ENCODE assay signal across 1 cellular context in the genomic region with DNA sequence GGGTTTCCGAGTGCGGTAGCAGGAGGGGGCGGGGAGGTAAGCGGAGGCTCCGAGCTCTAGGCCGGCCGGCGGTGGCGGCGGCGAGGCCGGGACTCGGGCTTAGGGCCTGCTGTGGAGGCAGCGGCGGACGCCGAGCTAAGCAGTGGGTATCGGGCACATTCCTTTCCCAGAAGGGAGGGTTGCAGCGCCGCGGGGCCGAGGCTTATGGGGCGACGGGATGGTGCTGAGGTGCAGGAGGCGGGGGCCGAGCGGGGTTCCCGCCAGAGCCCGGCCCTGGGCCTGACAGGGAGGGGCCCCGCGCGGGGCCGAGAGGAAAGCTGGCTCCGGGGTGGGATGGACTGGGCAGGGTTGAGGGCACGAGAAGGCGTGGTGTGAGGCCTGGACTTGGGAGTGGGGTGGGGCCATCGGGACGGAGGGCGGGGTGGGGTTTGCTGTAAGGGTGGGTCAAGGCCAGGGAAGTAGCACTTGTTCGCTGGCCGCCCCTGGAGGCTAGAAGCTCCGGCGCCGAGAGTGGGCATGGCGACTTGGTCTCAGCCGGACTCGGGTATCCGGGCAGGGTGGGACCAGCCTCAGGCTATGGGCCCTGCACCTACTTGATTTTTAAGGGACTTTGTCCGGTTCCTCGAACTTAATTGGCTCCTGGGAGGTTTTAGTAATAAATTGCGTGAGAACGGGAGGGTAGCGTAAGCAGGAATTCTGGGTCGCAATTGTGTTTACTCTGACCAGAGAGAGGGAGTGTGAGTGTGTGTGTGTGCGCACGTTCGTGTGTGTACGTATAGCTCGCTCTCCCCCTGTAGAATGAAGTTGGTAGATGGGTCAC.
TF ChIP-seq lines count a peak whose summit lies in the region.

A gene with protein sequence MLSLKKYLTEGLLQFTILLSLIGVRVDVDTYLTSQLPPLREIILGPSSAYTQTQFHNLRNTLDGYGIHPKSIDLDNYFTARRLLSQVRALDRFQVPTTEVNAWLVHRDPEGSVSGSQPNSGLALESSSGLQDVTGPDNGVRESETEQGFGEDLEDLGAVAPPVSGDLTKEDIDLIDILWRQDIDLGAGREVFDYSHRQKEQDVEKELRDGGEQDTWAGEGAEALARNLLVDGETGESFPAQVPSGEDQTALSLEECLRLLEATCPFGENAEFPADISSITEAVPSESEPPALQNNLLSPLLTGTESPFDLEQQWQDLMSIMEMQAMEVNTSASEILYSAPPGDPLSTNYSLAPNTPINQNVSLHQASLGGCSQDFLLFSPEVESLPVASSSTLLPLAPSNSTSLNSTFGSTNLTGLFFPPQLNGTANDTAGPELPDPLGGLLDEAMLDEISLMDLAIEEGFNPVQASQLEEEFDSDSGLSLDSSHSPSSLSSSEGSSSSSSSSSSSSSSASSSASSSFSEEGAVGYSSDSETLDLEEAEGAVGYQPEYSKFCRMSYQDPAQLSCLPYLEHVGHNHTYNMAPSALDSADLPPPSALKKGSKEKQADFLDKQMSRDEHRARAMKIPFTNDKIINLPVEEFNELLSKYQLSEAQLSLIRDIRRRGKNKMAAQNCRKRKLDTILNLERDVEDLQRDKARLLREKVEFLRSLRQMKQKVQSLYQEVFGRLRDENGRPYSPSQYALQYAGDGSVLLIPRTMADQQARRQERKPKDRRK (plus strand): TSS at position 39 of the 820 bp plus-strand sequence. CDS start 2,760 bp downstream, outside the sequence.

TF ChIP-seq in HepG2, 621 proteins besides CTCF, POLR2A, EP300 and RAD21 (continued from another document and continues in another):
- TF ChIP-seq, protein P1, sequence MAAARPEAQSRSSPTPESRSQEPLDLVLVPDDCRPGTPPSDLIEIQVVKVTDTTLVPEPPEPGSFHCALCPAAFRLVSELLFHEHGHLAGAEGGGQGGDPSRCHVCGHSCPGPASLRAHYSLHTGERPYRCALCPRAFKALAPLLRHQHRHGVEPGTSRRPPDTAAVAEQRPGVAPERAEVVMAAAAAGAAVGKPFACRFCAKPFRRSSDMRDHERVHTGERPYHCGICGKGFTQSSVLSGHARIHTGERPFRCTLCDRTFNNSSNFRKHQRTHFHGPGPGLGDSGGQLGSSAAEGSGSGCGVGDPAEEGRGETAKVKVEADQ (CRISPR knock-in tag; IDR thresholded peaks at IDR 0.05; ENCODE audit: borderline replicate concordance) = peak; percentile 85; the same call in 1 of the 2 replicates
- TF ChIP-seq ZNF138 (CRISPR knock-in tag; IDR thresholded peaks at IDR 0.05; ENCODE audit: low read depth) (no peak; the same call in 1 of the 2 replicates), CBX2 (IDR thresholded peaks at IDR 0.05; ENCODE audit: low read depth, low read length) (no peak), CBX2 (CRISPR knock-in tag; IDR thresholded peaks at IDR 0.05; ENCODE audit: low read depth) (no peak; the same call in 1 of the 2 replicates), GLI4 (CRISPR knock-in tag; IDR thresholded peaks at IDR 0.05; ENCODE audit: borderline replicate concordance) (0 out of 2 replicates have a peak, but pooled peaks have one; percentile 9), MEIS2 (CRISPR knock-in tag; IDR thresholded peaks at IDR 0.05) (peak; percentile 50; the same call in 1 of the 2 replicates), ZBTB3 (CRISPR knock-in tag; IDR thresholded peaks at IDR 0.05; ENCODE audit: borderline replicate concordance, low read depth) (no peak), KLF13 (CRISPR knock-in tag; IDR thresholded peaks at IDR 0.05) (peak; percentile 76; the same call in 1 of the 2 replicates), ZNF101 (CRISPR knock-in tag; IDR thresholded peaks at IDR 0.05; ENCODE audit: borderline replicate concordance, low read depth) (no peak), TEAD3 (CRISPR knock-in tag; optimal IDR thresholded peaks at IDR 0.05; ENCODE audit: borderline replicate concordance) (peak; percentile 65), ZNF350 (CRISPR knock-in tag; IDR thresholded peaks at IDR 0.05; ENCODE audit: borderline replicate concordance, low read depth) (peak; percentile 83; the same call in 1 of the 2 replicates), SETDB1 (CRISPR knock-in tag; IDR thresholded peaks at IDR 0.05; ENCODE audit: borderline replicate concordance) (no peak), TCF7 (IDR thresholded peaks at IDR 0.05; ENCODE audit: low read depth) (no peak), ZNF558 (CRISPR knock-in tag; IDR thresholded peaks at IDR 0.05; ENCODE audit: borderline replicate concordance) (no peak; the same call in 1 of the 2 replicates), IKZF4 (CRISPR knock-in tag; IDR thresholded peaks at IDR 0.05; ENCODE audit: borderline replicate concordance, low read depth, not compliant biosample characterization) (peak; percentile 65), PRPF4 (IDR thresholded peaks at IDR 0.05; ENCODE audit: low read depth, low read length, poor library complexity, severe bottlenecking) (peak; percentile 23), MAFG (CRISPR knock-in tag; IDR thresholded peaks at IDR 0.05) (0 out of 2 replicates have a peak, but pooled peaks have one; percentile 18), ZNF75D (CRISPR knock-in tag; IDR thresholded peaks at IDR 0.05; ENCODE audit: borderline replicate concordance) (no peak), ZNF7 (CRISPR knock-in tag; IDR thresholded peaks at IDR 0.05) (peak; percentile 26; the same call in 1 of the 2 replicates)
- TF ChIP-seq, protein P2, sequence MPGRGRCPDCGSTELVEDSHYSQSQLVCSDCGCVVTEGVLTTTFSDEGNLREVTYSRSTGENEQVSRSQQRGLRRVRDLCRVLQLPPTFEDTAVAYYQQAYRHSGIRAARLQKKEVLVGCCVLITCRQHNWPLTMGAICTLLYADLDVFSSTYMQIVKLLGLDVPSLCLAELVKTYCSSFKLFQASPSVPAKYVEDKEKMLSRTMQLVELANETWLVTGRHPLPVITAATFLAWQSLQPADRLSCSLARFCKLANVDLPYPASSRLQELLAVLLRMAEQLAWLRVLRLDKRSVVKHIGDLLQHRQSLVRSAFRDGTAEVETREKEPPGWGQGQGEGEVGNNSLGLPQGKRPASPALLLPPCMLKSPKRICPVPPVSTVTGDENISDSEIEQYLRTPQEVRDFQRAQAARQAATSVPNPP (CRISPR knock-in tag; IDR thresholded peaks at IDR 0.05) = no peak; the same call in 1 of the 2 replicates
- TF ChIP-seq, protein P3, sequence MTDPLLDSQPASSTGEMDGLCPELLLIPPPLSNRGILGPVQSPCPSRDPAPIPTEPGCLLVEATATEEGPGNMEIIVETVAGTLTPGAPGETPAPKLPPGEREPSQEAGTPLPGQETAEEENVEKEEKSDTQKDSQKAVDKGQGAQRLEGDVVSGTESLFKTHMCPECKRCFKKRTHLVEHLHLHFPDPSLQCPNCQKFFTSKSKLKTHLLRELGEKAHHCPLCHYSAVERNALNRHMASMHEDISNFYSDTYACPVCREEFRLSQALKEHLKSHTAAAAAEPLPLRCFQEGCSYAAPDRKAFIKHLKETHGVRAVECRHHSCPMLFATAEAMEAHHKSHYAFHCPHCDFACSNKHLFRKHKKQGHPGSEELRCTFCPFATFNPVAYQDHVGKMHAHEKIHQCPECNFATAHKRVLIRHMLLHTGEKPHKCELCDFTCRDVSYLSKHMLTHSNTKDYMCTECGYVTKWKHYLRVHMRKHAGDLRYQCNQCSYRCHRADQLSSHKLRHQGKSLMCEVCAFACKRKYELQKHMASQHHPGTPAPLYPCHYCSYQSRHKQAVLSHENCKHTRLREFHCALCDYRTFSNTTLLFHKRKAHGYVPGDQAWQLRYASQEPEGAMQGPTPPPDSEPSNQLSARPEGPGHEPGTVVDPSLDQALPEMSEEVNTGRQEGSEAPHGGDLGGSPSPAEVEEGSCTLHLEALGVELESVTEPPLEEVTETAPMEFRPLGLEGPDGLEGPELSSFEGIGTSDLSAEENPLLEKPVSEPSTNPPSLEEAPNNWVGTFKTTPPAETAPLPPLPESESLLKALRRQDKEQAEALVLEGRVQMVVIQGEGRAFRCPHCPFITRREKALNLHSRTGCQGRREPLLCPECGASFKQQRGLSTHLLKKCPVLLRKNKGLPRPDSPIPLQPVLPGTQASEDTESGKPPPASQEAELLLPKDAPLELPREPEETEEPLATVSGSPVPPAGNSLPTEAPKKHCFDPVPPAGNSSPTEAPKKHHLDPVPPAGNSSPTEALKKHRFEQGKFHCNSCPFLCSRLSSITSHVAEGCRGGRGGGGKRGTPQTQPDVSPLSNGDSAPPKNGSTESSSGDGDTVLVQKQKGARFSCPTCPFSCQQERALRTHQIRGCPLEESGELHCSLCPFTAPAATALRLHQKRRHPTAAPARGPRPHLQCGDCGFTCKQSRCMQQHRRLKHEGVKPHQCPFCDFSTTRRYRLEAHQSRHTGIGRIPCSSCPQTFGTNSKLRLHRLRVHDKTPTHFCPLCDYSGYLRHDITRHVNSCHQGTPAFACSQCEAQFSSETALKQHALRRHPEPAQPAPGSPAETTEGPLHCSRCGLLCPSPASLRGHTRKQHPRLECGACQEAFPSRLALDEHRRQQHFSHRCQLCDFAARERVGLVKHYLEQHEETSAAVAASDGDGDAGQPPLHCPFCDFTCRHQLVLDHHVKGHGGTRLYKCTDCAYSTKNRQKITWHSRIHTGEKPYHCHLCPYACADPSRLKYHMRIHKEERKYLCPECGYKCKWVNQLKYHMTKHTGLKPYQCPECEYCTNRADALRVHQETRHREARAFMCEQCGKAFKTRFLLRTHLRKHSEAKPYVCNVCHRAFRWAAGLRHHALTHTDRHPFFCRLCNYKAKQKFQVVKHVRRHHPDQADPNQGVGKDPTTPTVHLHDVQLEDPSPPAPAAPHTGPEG (CRISPR knock-in tag; IDR thresholded peaks at IDR 0.05) = peak; percentile 80
- TF ChIP-seq, protein P4, sequence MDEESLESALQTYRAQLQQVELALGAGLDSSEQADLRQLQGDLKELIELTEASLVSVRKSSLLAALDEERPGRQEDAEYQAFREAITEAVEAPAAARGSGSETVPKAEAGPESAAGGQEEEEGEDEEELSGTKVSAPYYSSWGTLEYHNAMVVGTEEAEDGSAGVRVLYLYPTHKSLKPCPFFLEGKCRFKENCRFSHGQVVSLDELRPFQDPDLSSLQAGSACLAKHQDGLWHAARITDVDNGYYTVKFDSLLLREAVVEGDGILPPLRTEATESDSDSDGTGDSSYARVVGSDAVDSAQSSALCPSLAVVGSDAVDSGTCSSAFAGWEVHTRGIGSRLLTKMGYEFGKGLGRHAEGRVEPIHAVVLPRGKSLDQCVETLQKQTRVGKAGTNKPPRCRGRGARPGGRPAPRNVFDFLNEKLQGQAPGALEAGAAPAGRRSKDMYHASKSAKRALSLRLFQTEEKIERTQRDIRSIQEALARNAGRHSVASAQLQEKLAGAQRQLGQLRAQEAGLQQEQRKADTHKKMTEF (CRISPR knock-in tag; IDR thresholded peaks at IDR 0.05) = peak; percentile 87
- TF ChIP-seq, protein P5, sequence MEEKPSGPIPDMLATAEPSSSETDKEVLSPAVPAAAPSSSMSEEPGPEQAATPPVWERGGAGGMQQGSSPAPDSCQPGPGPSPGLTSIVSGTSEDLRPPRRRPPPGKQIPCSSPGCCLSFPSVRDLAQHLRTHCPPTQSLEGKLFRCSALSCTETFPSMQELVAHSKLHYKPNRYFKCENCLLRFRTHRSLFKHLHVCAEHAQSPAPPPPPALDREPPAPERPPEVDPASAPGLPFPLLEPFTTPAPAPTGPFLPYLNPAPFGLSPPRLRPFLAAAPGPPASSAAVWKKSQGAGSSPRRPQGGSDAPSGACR (CRISPR knock-in tag; IDR thresholded peaks at IDR 0.05) = no peak
- TF ChIP-seq, protein P6, sequence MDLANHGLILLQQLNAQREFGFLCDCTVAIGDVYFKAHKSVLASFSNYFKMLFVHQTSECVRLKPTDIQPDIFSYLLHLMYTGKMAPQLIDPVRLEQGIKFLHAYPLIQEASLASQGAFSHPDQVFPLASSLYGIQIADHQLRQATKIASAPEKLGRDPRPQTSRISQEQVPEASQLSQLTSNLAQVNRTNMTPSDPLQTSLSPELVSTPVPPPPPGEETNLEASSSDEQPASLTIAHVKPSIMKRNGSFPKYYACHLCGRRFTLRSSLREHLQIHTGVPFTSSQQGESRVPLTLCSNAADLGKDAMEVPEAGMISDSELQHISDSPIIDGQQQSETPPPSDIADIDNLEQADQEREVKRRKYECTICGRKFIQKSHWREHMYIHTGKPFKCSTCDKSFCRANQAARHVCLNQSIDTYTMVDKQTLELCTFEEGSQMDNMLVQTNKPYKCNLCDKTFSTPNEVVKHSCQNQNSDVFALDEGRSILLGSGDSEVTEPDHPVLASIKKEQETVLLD (CRISPR knock-in tag; IDR thresholded peaks at IDR 0.05; ENCODE audit: low read depth) = peak; percentile 40; the same call in 1 of the 2 replicates
- TF ChIP-seq, protein P7, sequence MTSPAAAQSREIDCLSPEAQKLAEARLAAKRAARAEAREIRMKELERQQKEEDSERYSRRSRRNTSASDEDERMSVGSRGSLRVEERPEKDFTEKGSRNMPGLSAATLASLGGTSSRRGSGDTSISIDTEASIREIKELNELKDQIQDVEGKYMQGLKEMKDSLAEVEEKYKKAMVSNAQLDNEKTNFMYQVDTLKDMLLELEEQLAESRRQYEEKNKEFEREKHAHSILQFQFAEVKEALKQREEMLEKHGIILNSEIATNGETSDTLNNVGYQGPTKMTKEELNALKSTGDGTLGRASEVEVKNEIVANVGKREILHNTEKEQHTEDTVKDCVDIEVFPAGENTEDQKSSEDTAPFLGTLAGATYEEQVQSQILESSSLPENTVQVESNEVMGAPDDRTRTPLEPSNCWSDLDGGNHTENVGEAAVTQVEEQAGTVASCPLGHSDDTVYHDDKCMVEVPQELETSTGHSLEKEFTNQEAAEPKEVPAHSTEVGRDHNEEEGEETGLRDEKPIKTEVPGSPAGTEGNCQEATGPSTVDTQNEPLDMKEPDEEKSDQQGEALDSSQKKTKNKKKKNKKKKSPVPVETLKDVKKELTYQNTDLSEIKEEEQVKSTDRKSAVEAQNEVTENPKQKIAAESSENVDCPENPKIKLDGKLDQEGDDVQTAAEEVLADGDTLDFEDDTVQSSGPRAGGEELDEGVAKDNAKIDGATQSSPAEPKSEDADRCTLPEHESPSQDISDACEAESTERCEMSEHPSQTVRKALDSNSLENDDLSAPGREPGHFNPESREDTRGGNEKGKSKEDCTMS (CRISPR knock-in tag; conservative IDR thresholded peaks at IDR 0.05) = peak; percentile 38; the same call in 1 of the 2 replicates
